Comparison of ENCODE assay signal across 8 cellular contexts in the genomic region with DNA sequence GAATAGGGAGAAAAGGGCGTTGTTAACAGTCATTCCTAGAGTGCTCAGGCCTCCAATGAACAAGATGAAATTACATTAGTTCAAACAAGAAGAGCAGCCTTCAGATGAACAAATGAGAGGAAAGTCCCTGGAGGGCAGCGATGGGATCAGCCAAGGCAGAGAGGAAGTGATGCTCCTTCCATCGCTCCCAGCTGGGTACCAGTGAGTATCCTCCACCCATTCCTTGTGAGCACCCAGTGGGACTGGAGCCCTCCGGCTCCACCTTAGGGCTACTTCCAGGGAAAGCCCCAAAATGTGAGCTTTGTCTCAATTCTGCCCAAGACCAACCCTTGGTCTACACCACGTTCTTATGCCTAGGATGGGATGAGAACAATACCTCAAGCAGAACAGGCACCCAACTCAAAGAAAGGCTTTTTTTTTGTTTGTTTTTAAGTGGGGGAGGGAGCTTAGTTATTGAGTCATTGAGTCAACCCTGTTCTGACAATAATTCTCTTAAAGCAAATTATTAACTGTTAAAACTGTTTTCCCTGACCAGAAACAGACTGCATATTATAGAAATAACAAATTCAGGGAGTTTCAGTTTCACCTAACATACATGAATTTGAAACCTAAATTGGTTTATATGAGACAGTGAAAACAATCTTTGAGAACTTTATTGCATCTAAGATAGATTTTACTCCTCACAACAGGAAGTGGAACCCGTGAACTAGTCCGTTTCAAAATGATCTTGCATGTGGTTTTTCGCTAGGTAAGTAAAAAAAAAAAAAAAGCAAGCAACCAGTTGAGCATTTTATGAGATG.
DNase-seq lines count a peak whose midpoint lies in the region; ATAC-seq lines count a peak whose summit lies in the region.

No MANE protein-coding gene starts in this region.

- DNase-seq in NOMO-1 (lab: John Stamatoyannopoulos, UW; ENCODE audit: unreplicated experiment in 2 of 2) (peak; percentile 34 to 58), NOMO-1 treated with dmso at 0.1 percent for 144 hours (lab: John Stamatoyannopoulos, UW; ENCODE audit: unreplicated experiment) (no peak), T-helper 2 cell (peak in 3 of 5 experiments; percentile 15 to 92 (median 60)), renal cortical epithelial cell (ENCODE audit: low read depth) (peak; percentile 87), Kasumi-1 (lab: John Stamatoyannopoulos, UW) (no peak), retina (no peak), DMS153 treated with DMSO at 0.1 percent for 48 hours (lab: John Stamatoyannopoulos, UW; ENCODE audit: unreplicated experiment) (no peak)

- peak; percentile 82 for ATAC-seq in HG02885 (IDR thresholded peaks at IDR 0.05; ENCODE audit: poor library complexity, unreplicated experiment)

Comparison
In these comparisons a context has a peak if more than half of its experiments do, and no peak if none do; other contexts are left out.
1. DNase-seq: peak in NOMO-1 (2 of 2), T-helper 2 cell (3 of 5) and renal cortical epithelial cell (single experiment); none in NOMO-1 treated with dmso at 0.1 percent for 144 hours (single experiment), Kasumi-1 (0 of 2), retina (single experiment) and DMS153 treated with DMSO at 0.1 percent for 48 hours (single experiment).